25 cellular contexts compared by ENCODE assay signal in the genomic region with DNA sequence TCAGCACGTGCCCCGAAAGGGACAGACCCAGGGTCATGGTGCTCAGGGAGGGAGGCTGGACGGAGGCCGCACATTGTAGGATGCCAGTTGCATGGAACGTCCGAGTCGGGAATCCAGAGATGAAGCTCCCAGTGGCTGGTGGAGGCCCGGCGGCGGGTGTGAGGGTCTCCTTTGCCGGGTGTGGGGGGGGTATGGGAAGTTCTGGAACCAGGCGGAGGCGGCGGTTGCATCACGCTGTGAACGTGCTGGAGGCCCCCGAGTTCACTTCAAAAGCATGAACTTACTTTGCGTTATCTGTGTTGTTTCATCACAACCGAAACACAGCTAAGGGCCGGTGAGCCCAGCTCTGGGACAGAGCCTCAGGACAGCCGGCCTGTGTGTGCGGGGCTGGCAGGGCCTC.
DNase-seq lines count a peak whose midpoint lies in the region; ATAC-seq, FAIRE-seq and TF ChIP-seq lines count a peak whose summit lies in the region.
"Had no signal": no experiment of that assay in that cellular context is flagged by ENCODE, and none has a peak within 500 bp of the region (broad histone marks: within the 10 kb centered on the region; RNA-seq: fewer than 3 reads in every experiment).

No MANE protein-coding gene starts in this region.

- H2BK20ac ChIP-seq in H9 (ENCODE audit: low read depth, low read length, poor library complexity, severe bottlenecking), result no peak overlapping the region

- no peak overlapping the region for H2AK5ac ChIP-seq in H9 (ENCODE audit: insufficient read length, low read length)

- no peak overlapping the region for H3K18ac ChIP-seq in H9 (ENCODE audit: insufficient read length, low read depth, low read length)

- H2BK12ac ChIP-seq in H9 (ENCODE audit: insufficient read length, low read depth, low read length), result no peak overlapping the region

- H2BK5ac ChIP-seq in H9 (ENCODE audit: insufficient read length, low read length), result no peak overlapping the region

- peaks cover 0 to 5% of the 10 kb centered on the region in 2 experiments; a peak in 3 of 4 replicates for H3K4me1 Mint-ChIP-seq in H9
- H3K4me1 Mint-ChIP-seq: CD8-positive, alpha-beta memory T cell had no signal

- no peak overlapping the region for H4K91ac ChIP-seq in H9 (ENCODE audit: insufficient read length, low read depth, low read length)

- no peak overlapping the region for H3K23ac ChIP-seq in H9 (ENCODE audit: insufficient read length, low read depth, low read length)

- H3K27ac Mint-ChIP-seq in H9, result peak overlapping the region in 2 of 3 experiments; percentile 39 to 91; a peak in 3 of 7 replicates
- H3K27ac Mint-ChIP-seq: CD14-positive monocyte; CD8-positive, alpha-beta memory T cell; IgD-negative memory B cell had no signal

- H3K9ac ChIP-seq in H9 (ENCODE audit: extremely low read depth, insufficient read length, low read length), result no peak overlapping the region
- no peak overlapping the region for H3K9ac ChIP-seq in kidney (ENCODE audit: low read length in 2 of 2)
- H3K9ac ChIP-seq: KMS-11 had no signal

- no peak overlapping the region for H3K4ac ChIP-seq in H9 (ENCODE audit: low read depth, low read length)

- no peaks in the 10 kb centered on the region for H3K79me2 ChIP-seq in H9 (ENCODE audit: insufficient read depth, low read length)

- no peaks in the 10 kb centered on the region for H4K20me1 ChIP-seq in H9 (ENCODE audit: control insufficient read depth, insufficient read depth, insufficient read length)

- H3K4me2 ChIP-seq in H9 (ENCODE audit: insufficient read depth, insufficient read length, low read length), result no peak overlapping the region
- H3K4me2 ChIP-seq: KMS-11, PC-9 had no signal

- no peaks in the 10 kb centered on the region for H3K79me1 ChIP-seq in H9 (ENCODE audit: insufficient read depth, low read depth, low read length, poor library complexity, severe bottlenecking)

- no peak overlapping the region for H3K4me3 ChIP-seq in left ventricle myocardium inferior
- no peak overlapping the region for H3K4me3 ChIP-seq in kidney (ENCODE audit: low read length in 2 of 2)
- H3K4me3 ChIP-seq in sigmoid colon, result no peak overlapping the region
- H3K4me3 ChIP-seq: GM12878, PC-9 had no signal

- TF ChIP-seq CTCF in left ventricle myocardium inferior (IDR thresholded peaks at IDR 0.05; ENCODE audit: borderline replicate concordance) (no peak), H9 (conservative IDR thresholded peaks at IDR 0.05) (no peak), kidney (IDR thresholded peaks at IDR 0.05; ENCODE audit: borderline replicate concordance, extremely low read depth, insufficient read depth) (no peak), sigmoid colon (IDR thresholded peaks at IDR 0.05) (no peak)

- no peak overlapping the region for H2AFZ ChIP-seq in H9 (ENCODE audit: low read length)
- H2AFZ ChIP-seq: PC-9 had no signal

- intact Hi-C loops in left ventricle myocardium inferior (cut with micrococcal nuclease), result no loop called here
- intact Hi-C loops in Right ventricle myocardium inferior (cut with DNase I), result no loop called here
- intact Hi-C loops in kidney (cut with DNase I), result no loop called here
- intact Hi-C loops in sigmoid colon (cut with DNase I), result no loop called here

- H3T11ph ChIP-seq in H9 (ENCODE audit: low read length), result no peak overlapping the region

- H3K36me3 ChIP-seq in left ventricle myocardium inferior, result peaks cover 27% of the 10 kb centered on the region
- H3K36me3 ChIP-seq in kidney (ENCODE audit: control insufficient read depth in 1 of 2, insufficient read depth in 2 of 2, low read length in 2 of 2), result peaks cover 0 to 2% of the 10 kb centered on the region in 2 donors
- peaks cover 0 to 49% (median 15%) of the 10 kb centered on the region in 4 donors for H3K36me3 ChIP-seq in sigmoid colon

- no peak overlapping the region for H4K8ac ChIP-seq in H9 (replicated peaks; ENCODE audit: insufficient read length, low read depth, low read length)

- H3K4me1 ChIP-seq in left ventricle myocardium inferior (no peaks in the 10 kb centered on the region), H9 (ENCODE audit: insufficient read depth, low read length) (no peaks in the 10 kb centered on the region), kidney (ENCODE audit: control insufficient read depth in 1 of 2, insufficient read depth in 1 of 2, low read depth in 1 of 2, low read length in 2 of 2) (no peaks in the 10 kb centered on the region), sigmoid colon (no peaks in the 10 kb centered on the region)

- no peaks in the 10 kb centered on the region for H3K9me3 Mint-ChIP-seq in H9
- H3K9me3 Mint-ChIP-seq: CD8-positive, alpha-beta memory T cell; IgD-negative memory B cell had no signal

- no peak overlapping the region for H3K14ac ChIP-seq in H9 (ENCODE audit: insufficient read depth, low read length)

- H3K27me3 ChIP-seq in left ventricle myocardium inferior (ENCODE audit: low read depth), result no peaks in the 10 kb centered on the region
- H3K27me3 ChIP-seq in H9 (ENCODE audit: insufficient read depth, low read length), result no peaks in the 10 kb centered on the region
- no peaks in the 10 kb centered on the region for H3K27me3 ChIP-seq in sigmoid colon

- TF ChIP-seq POLR2A in sigmoid colon (IDR thresholded peaks at IDR 0.05), result no peak

- H3K9me3 ChIP-seq in left ventricle myocardium inferior (replicated peaks) (no peaks in the 10 kb centered on the region), H9 (ENCODE audit: control insufficient read depth, low read depth, low read length) (no peaks in the 10 kb centered on the region), kidney (ENCODE audit: control insufficient read depth in 1 of 2, low read length in 2 of 2) (no peaks in the 10 kb centered on the region), sigmoid colon (no peaks in the 10 kb centered on the region)

- no peak overlapping the region for H2BK15ac ChIP-seq in H9 (ENCODE audit: low read depth, low read length)

- H3K56ac ChIP-seq in H9 (ENCODE audit: insufficient read length, low read depth, low read length), result no peak overlapping the region

- H4K5ac ChIP-seq in H9 (ENCODE audit: insufficient read length, low read depth, low read length), result no peak overlapping the region

- no peak overlapping the region for H3K27ac ChIP-seq in left ventricle myocardium inferior (replicated peaks)
- no peak overlapping the region for H3K27ac ChIP-seq in H9 (ENCODE audit: insufficient read length, low read depth, low read length)
- no peak overlapping the region for H3K27ac ChIP-seq in kidney (ENCODE audit: low read depth in 2 of 2, low read length in 2 of 2)
- no peak overlapping the region for H3K27ac ChIP-seq in sigmoid colon
- H3K27ac ChIP-seq: HL-60, KMS-11, PC-9 had no signal

- no peak for FAIRE-seq in kidney (lab: Jason Lieb, UNC)
- FAIRE-seq: GM12878, H1 had no signal

- WGBS in H9 (ENCODE audit: extremely low coverage, insufficient read length, low lambda C conversion rate), result no CpG with 5 or more reads among the region's 22 CpGs
- 94 to 96% methylated on average over 22 of the region's 22 CpGs for WGBS in sigmoid colon, 2 donors

- H3K36me3 Mint-ChIP-seq in H9 (ENCODE audit: insufficient read depth in 1 of 3, low read depth in 3 of 3), result no peaks in the 10 kb centered on the region

- ATAC-seq in Right ventricle myocardium inferior, result no peak
- ATAC-seq: GM12878 had no signal

- no peaks in the 10 kb centered on the region for H3K23me2 ChIP-seq in H9 (ENCODE audit: insufficient read length, low read depth, low read length, poor library complexity, severe bottlenecking)

- H2BK120ac ChIP-seq in H9 (ENCODE audit: low read depth, low read length, poor library complexity, severe bottlenecking), result no peak overlapping the region

- DNase-seq in left ventricle myocardium inferior, result peak; percentile 10
- no peak for DNase-seq in Right ventricle myocardium inferior (ENCODE audit: missing footprints)
- no peak for DNase-seq in H9
- peak; percentile 64 for DNase-seq in kidney
- DNase-seq in sigmoid colon, result peak; percentile 55
- DNase-seq in C1 segment of cervical spinal cord (lab: John Stamatoyannopoulos, UW), result no peak
- no peak for DNase-seq in NCI-H526 (lab: John Stamatoyannopoulos, UW)
- DNase-seq in AML-193 (lab: John Stamatoyannopoulos, UW), result no peak
- DNase-seq: DMS 273 treated with DMSO at 0.1 percent for 48 hours, DMS79, EL, GDM1, MM.1S, NCI-H2029, NCI-H446 treated with DMSO at 0.1 percent for 48 hours, NCI-H526 treated with DMSO at 0.1 percent for 48 hours, PC-9, SHP77 had no signal

- H3K27me3 Mint-ChIP-seq in H9 (ENCODE audit: low read depth), result peaks cover 3% of the 10 kb centered on the region; the same call in 1 of the 2 replicates

- H3K4me3 Mint-ChIP-seq in H9, result no peak overlapping the region; a peak in 1 of 5 replicates
- H3K4me3 Mint-ChIP-seq: CD14-positive monocyte; CD8-positive, alpha-beta memory T cell; IgD-negative memory B cell had no signal

- no peak for TF ChIP-seq EP300 in sigmoid colon (IDR thresholded peaks at IDR 0.05)

Comparison
In these comparisons a context has a peak if more than half of its experiments do, and no peak if none do; other contexts are left out.
1. DNase-seq: peak in left ventricle myocardium inferior (single experiment), kidney (single experiment) and sigmoid colon (single experiment); none in Right ventricle myocardium inferior (single experiment), H9 (single experiment), C1 segment of cervical spinal cord (0 of 14), NCI-H526 (0 of 2) and AML-193 (0 of 2).